In genomic region chr14:105561345-105561744, GRCh38 we compare ENCODE assay signal across 7 cellular contexts. TPM values are rescaled to one million over a fixed set of nuclear protein-coding genes. Genes with fewer than 3 reads are reported as not detected.
DNase-seq lines count a peak whose midpoint lies in the region; ATAC-seq and TF ChIP-seq lines count a peak whose summit lies in the region.
"Not testable (repeated sequence)": the region's sequence is repeated elsewhere in the genome, so short reads cannot be mapped to it uniquely, and the experiment has no call there.

No MANE protein-coding gene starts in this region.

- not testable (repeated sequence) for H4K20me1 ChIP-seq in BLaER1; KMS-11 (ENCODE audit: insufficient read depth); OCI-LY1 (ENCODE audit: insufficient read depth, low read length); SU-DHL-6 (ENCODE audit: low read depth, low read length)

- H3K36me3 ChIP-seq in BLaER1; KMS-11 (ENCODE audit: insufficient read depth); OCI-LY1 (ENCODE audit: insufficient read depth, low read length); SU-DHL-6 (ENCODE audit: low read length): not testable (repeated sequence)

- H3K27ac ChIP-seq in BLaER1, coronary artery: not testable (repeated sequence)
- H3K27ac ChIP-seq in KMS-11: peak overlapping the region; percentile 88
- peak overlapping the region; percentile 99 for H3K27ac ChIP-seq in OCI-LY1 (ENCODE audit: low read depth, low read length, poor library complexity, severe bottlenecking)
- peak overlapping the region; percentile 99 for H3K27ac ChIP-seq in SU-DHL-6 (ENCODE audit: low read depth, low read length)

- H3K9me3 Mint-ChIP-seq in naive B cell: peaks cover 0 to 12% (median 0%) of the 10 kb centered on the region in 7 donors
- peaks cover 16% of the 10 kb centered on the region for H3K9me3 Mint-ChIP-seq in stimulated activated memory B cell treated with anti-CD40 and anti-IgM and Interleukin-4, amounts not matched to agents 10 μg/mL and 1 μg/mL and 100 μg/mL, for 72 hours

- peaks cover 14% of the 10 kb centered on the region for H3K4me1 ChIP-seq in BLaER1
- H3K4me1 ChIP-seq in KMS-11 (ENCODE audit: low read depth, poor library complexity, severe bottlenecking): peaks cover 32% of the 10 kb centered on the region
- peaks cover 76% of the 10 kb centered on the region for H3K4me1 ChIP-seq in OCI-LY1 (ENCODE audit: insufficient read depth, low read length, severe bottlenecking)

- peak overlapping the region; percentile 42 for H3K4me2 ChIP-seq in BLaER1
- H3K4me2 ChIP-seq in KMS-11: peak overlapping the region; percentile 45; the same call in 1 of the 2 replicates
- peak overlapping the region; percentile 55 for H3K4me2 ChIP-seq in OCI-LY1 (ENCODE audit: low read length)
- peak overlapping the region; percentile 62 for H3K4me2 ChIP-seq in SU-DHL-6 (ENCODE audit: low read depth, low read length, poor library complexity, severe bottlenecking)

- not testable (repeated sequence) for H2AFZ ChIP-seq in KMS-11 (ENCODE audit: low read depth); OCI-LY1 (ENCODE audit: low read length); SU-DHL-6 (ENCODE audit: low read depth, low read length, severe bottlenecking)

- H3K27me3 ChIP-seq in BLaER1; KMS-11 (ENCODE audit: insufficient read depth, low read depth); OCI-LY1 (ENCODE audit: insufficient read depth, low read length); SU-DHL-6 (ENCODE audit: low read length): not testable (repeated sequence)

- not testable (repeated sequence) for H3K9me2 ChIP-seq in OCI-LY1 (ENCODE audit: low read depth, low read length); SU-DHL-6 (replicated peaks; ENCODE audit: insufficient read depth, low read length)

- H3K79me2 ChIP-seq in KMS-11 (ENCODE audit: insufficient read depth, low read depth); OCI-LY1 (ENCODE audit: insufficient read depth, low read length); SU-DHL-6 (ENCODE audit: insufficient read depth, low read length): not testable (repeated sequence)

- not testable (repeated sequence) for H3K27me3 Mint-ChIP-seq in naive B cell; stimulated activated memory B cell treated with anti-CD40 and anti-IgM and Interleukin-4, amounts not matched to agents 10 μg/mL and 1 μg/mL and 100 μg/mL, for 72 hours

- H3K9ac ChIP-seq in BLaER1: not testable (repeated sequence)
- H3K9ac ChIP-seq in KMS-11 (peak overlapping the region; percentile 52; the same call in 1 of the 2 replicates), OCI-LY1 (ENCODE audit: low read length) (peak overlapping the region; percentile 87), SU-DHL-6 (ENCODE audit: low read length) (peak overlapping the region; percentile 64)

- DNase-seq in coronary artery (ENCODE audit: low spot score): peak; percentile 43
- not testable (repeated sequence) for DNase-seq in naive B cell

- peaks cover 31 to 37% (median 37%) of the 10 kb centered on the region in 3 donors for H3K4me1 Mint-ChIP-seq in naive B cell
- peaks cover 35% of the 10 kb centered on the region for H3K4me1 Mint-ChIP-seq in stimulated activated memory B cell treated with anti-CD40 and anti-IgM and Interleukin-4, amounts not matched to agents 10 μg/mL and 1 μg/mL and 100 μg/mL, for 72 hours

- H3K9me3 ChIP-seq in BLaER1; OCI-LY1 (ENCODE audit: low read length); SU-DHL-6 (ENCODE audit: insufficient read depth, low read length): not testable (repeated sequence)

- H3K36me3 Mint-ChIP-seq in naive B cell: peaks cover 0 to 15% of the 10 kb centered on the region in 2 donors
- H3K36me3 Mint-ChIP-seq in stimulated activated memory B cell treated with anti-CD40 and anti-IgM and Interleukin-4, amounts not matched to agents 10 μg/mL and 1 μg/mL and 100 μg/mL, for 72 hours: peaks cover 14% of the 10 kb centered on the region

- peak overlapping the region in 6 of 8 donors; percentile 29 to 70 (median 62) for H3K4me3 Mint-ChIP-seq in naive B cell
- H3K4me3 Mint-ChIP-seq in stimulated activated memory B cell treated with anti-CD40 and anti-IgM and Interleukin-4, amounts not matched to agents 10 μg/mL and 1 μg/mL and 100 μg/mL, for 72 hours: peak overlapping the region; percentile 40

- not testable (repeated sequence) for TF ChIP-seq CTCF in KMS-11 (conservative IDR thresholded peaks at IDR 0.05; ENCODE audit: low read depth, low read length); OCI-LY1 (IDR thresholded peaks at IDR 0.05; ENCODE audit: low read length); SU-DHL-6 (IDR thresholded peaks at IDR 0.05; ENCODE audit: insufficient read depth, low read length, poor library complexity, severe bottlenecking); coronary artery (IDR thresholded peaks at IDR 0.05)

- not testable (repeated sequence) for H3F3A ChIP-seq in OCI-LY1 (ENCODE audit: insufficient read depth, low read length); SU-DHL-6 (ENCODE audit: insufficient read depth)

- not testable (repeated sequence) for ATAC-seq in naive B cell (ENCODE audit: low read depth in 2 of 2); stimulated activated memory B cell treated with anti-CD40 and anti-IgM and Interleukin-4, amounts not matched to agents 10 μg/mL and 1 μg/mL and 100 μg/mL, for 72 hours

- not testable (repeated sequence) for H3K4me3 ChIP-seq in BLaER1; KMS-11 (IDR thresholded peaks at IDR 0.05; ENCODE audit: insufficient read depth, low read depth, low read length); SU-DHL-6 (ENCODE audit: insufficient read depth, low read length, poor library complexity, severe bottlenecking); coronary artery
- peak overlapping the region; percentile 19 for H3K4me3 ChIP-seq in OCI-LY1 (ENCODE audit: low read depth, low read length, poor library complexity, severe bottlenecking)

- peak overlapping the region; percentile 88 to 99 (median 94) for H3K27ac Mint-ChIP-seq in naive B cell
- H3K27ac Mint-ChIP-seq in stimulated activated memory B cell treated with anti-CD40 and anti-IgM and Interleukin-4, amounts not matched to agents 10 μg/mL and 1 μg/mL and 100 μg/mL, for 72 hours: peak overlapping the region; percentile 74

RNA-seq across cellular contexts. Expression of gene TMEM121, which starts 35.0 kb away (rescaled TPM):
- polyA plus RNA-seq in naive B cell (ENCODE audit: low read depth in 6 of 6): 1 to 10 TPM; 1.4 to 3.3 (median 1.9) TPM
